Comparison of ENCODE assay signal across 30 cellular contexts in genomic region chrX:39536165-39536564, GRCh38.
"Had no signal": no experiment of that assay in that cellular context is flagged by ENCODE, and none has a peak within 500 bp of the region (broad histone marks: within the 10 kb centered on the region; RNA-seq: fewer than 3 reads in every experiment).

No MANE protein-coding gene starts in this region.

- H3K4me3 ChIP-seq: esophagus muscularis mucosa, gastrocnemius medialis had no signal

- H3K4me1 ChIP-seq: esophagus muscularis mucosa, foreskin keratinocyte, gastrocnemius medialis had no signal

- DNase-seq: activated CD4-positive, alpha-beta memory T cell treated with anti-CD3 and anti-CD28 coated beads, Interleukin-2, amount 10 ng/mL, durations not matched to agents 7 days and 5 days; activated CD4-positive, alpha-beta T cell treated with anti-CD3 and anti-CD28 coated beads for 1 hour; activated CD4-positive, alpha-beta T cell treated with anti-CD3 and anti-CD28 coated beads for 4 hours; activated CD4-positive, alpha-beta T cell treated with anti-CD3 and anti-CD28 coated beads, Interleukin-2, amount 10 ng/mL, durations not matched to agents 7 days and 5 days; activated CD4-positive, alpha-beta T cell treated with anti-CD3 and anti-CD28 coated beads, Interleukin-2, amount 50 U/mL, for 4 hours; activated CD8-positive, alpha-beta memory T cell treated with anti-CD3 and anti-CD28 coated beads, Interleukin-2, amount 50 U/mL, for 48 hours; activated effector memory CD4-positive, alpha-beta T cell treated with Interleukin-2 at 50 U/mL for 16 hours; activated gamma-delta T cell treated with Interleukin-2 at 50 U/mL for 16 hours; activated naive CD4-positive, alpha-beta T cell treated with anti-CD3 and anti-CD28 coated beads, Interleukin-2, amount 50 U/mL, for 16 hours; activated naive CD4-positive, alpha-beta T cell treated with Interleukin-2 at 50 U/mL for 16 hours; activated T-cell treated with anti-CD3 and anti-CD28 coated beads for 4 hours; activated T-cell treated with anti-CD3 and anti-CD28 coated beads, Interleukin-2, amount 50 U/mL, for 24 hours; activated T-cell treated with anti-CD3 and anti-CD28 coated beads, Interleukin-2, amount 50 U/mL, for 72 hours; amniotic stem cell; anterior cingulate cortex; brain microvascular endothelial cell; caudate nucleus; cortex of kidney; dermis blood vessel endothelial cell; effector CD4-positive, alpha-beta T cell; effector memory CD8-positive, alpha-beta T cell; erythroblast; foreskin keratinocyte; gastrocnemius medialis; glutamatergic neuron; T-helper 1 cell; T-helper 17 cell had no signal

- H3K27ac ChIP-seq: brain microvascular endothelial cell, esophagus muscularis mucosa, foreskin keratinocyte, gastrocnemius medialis, VCaP had no signal

- H3K9me3 ChIP-seq: gastrocnemius medialis had no signal

- H3K27me3 ChIP-seq: esophagus muscularis mucosa had no signal

- H3K36me3 ChIP-seq: brain microvascular endothelial cell, esophagus muscularis mucosa, gastrocnemius medialis had no signal

- ATAC-seq: activated T-cell treated with anti-CD3 and anti-CD28 coated beads, Interleukin-2, amount 50 U/mL, for 72 hours; effector memory CD8-positive, alpha-beta T cell; foreskin keratinocyte; gastrocnemius medialis; T-helper 17 cell; WTC11 had no signal
